In genomic region chr17:6547336-6547735, GRCh38 we compare ENCODE assay signal across 22 cellular contexts.
"Had no signal": no experiment of that assay in that cellular context is flagged by ENCODE, and none has a peak within 500 bp of the region (broad histone marks: within the 10 kb centered on the region; RNA-seq: fewer than 3 reads in every experiment).

No MANE protein-coding gene starts in this region.

- DNase-seq: activated gamma-delta T cell treated with Interleukin-2 at 50 U/mL for 16 hours; activated T-cell treated with anti-CD3 and anti-CD28 coated beads, Interleukin-2, amount 50 U/mL, for 1 hour; adrenal gland; central memory CD4-positive, alpha-beta T cell; esophagus squamous epithelium; gastrocnemius medialis; head of caudate nucleus; hypothalamus; left ventricle myocardium superior; mammary epithelial cell; naive thymus-derived CD8-positive, alpha-beta T cell; small intestine; stimulated activated CD4-positive, alpha-beta T cell treated with anti-CD3 and anti-CD28 coated beads, Interleukin-2, amount 100 ng/mL, for 24 hours; stimulated activated naive CD8-positive, alpha-beta T cell treated with anti-CD3 and anti-CD28 coated beads, Interleukin-15, amount 100 ng/mL, for 72 hours had no signal

- ATAC-seq: activated naive CD4-positive, alpha-beta T cell treated with anti-CD3 and anti-CD28 coated beads, Interleukin-2, amount 50 U/mL, for 72 hours; gastrocnemius medialis; left ventricle myocardium superior; naive thymus-derived CD8-positive, alpha-beta T cell; sciatic nerve; stimulated activated effector memory CD8-positive, alpha-beta T cell treated with anti-CD3 and anti-CD28 coated beads, Interleukin-12 subunit alpha, Interleukin-12 subunit beta, amount 100 ng/mL, for 72 hours; stimulated activated naive CD8-positive, alpha-beta T cell treated with anti-CD3 and anti-CD28 coated beads, Interleukin-15, amount 100 ng/mL, for 72 hours had no signal

- H3K36me3 Mint-ChIP-seq: activated naive CD4-positive, alpha-beta T cell treated with anti-CD3 and anti-CD28 coated beads, Interleukin-2, amount 50 U/mL, for 72 hours; mesothelial cell of epicardium; naive thymus-derived CD8-positive, alpha-beta T cell; neural progenitor cell had no signal

- H3K27ac Mint-ChIP-seq: mesothelial cell of epicardium; neural progenitor cell; stimulated activated effector memory CD8-positive, alpha-beta T cell treated with anti-CD3 and anti-CD28 coated beads, Interleukin-12 subunit alpha, Interleukin-12 subunit beta, amount 100 ng/mL, for 72 hours; stimulated activated naive CD8-positive, alpha-beta T cell treated with anti-CD3 and anti-CD28 coated beads, Interleukin-15, amount 100 ng/mL, for 72 hours had no signal

- H3K4me3 Mint-ChIP-seq: mesothelial cell of epicardium; naive thymus-derived CD8-positive, alpha-beta T cell; neural progenitor cell had no signal

- H3K9me3 Mint-ChIP-seq: activated naive CD4-positive, alpha-beta T cell treated with anti-CD3 and anti-CD28 coated beads, Interleukin-2, amount 50 U/mL, for 72 hours; mesothelial cell of epicardium; naive thymus-derived CD8-positive, alpha-beta T cell; neural progenitor cell; stimulated activated effector memory CD8-positive, alpha-beta T cell treated with anti-CD3 and anti-CD28 coated beads, Interleukin-12 subunit alpha, Interleukin-12 subunit beta, amount 100 ng/mL, for 72 hours; stimulated activated naive CD8-positive, alpha-beta T cell treated with anti-CD3 and anti-CD28 coated beads, Interleukin-15, amount 100 ng/mL, for 72 hours had no signal

- H3K27ac ChIP-seq: adrenal gland, coronary artery, gastrocnemius medialis, neural progenitor cell, suprapubic skin, tibial nerve had no signal

- H3K27me3 Mint-ChIP-seq: stimulated activated naive CD8-positive, alpha-beta T cell treated with anti-CD3 and anti-CD28 coated beads, Interleukin-15, amount 100 ng/mL, for 72 hours had no signal
